Comparison of ENCODE assay signal across 10 cellular contexts in genomic region chr7:17371656-17372524, GRCh38.
DNase-seq lines count a peak whose midpoint lies in the region; FAIRE-seq and TF ChIP-seq lines count a peak whose summit lies in the region.
"Had no signal": no experiment of that assay in that cellular context is flagged by ENCODE, and none has a peak within 500 bp of the region (broad histone marks: within the 10 kb centered on the region; RNA-seq: fewer than 3 reads in every experiment).

No MANE protein-coding gene starts in this region.

- DNase-seq in NOMO-1 treated with DMSO at 0.1 percent for 48 hours (lab: John Stamatoyannopoulos, UW; ENCODE audit: unreplicated experiment) = peak; percentile 23
- DNase-seq in NOMO-1 treated with dmso at 0.1 percent for 144 hours (lab: John Stamatoyannopoulos, UW; ENCODE audit: unreplicated experiment) = no peak
- peak; percentile 93 for DNase-seq in astrocyte of the cerebellum (ENCODE audit: low read depth)
- peak; percentile 90 for DNase-seq in kidney epithelial cell (ENCODE audit: low read depth)
- peak; percentile 75 for DNase-seq in urothelium cell line (ENCODE audit: low spot score)
- no peak for DNase-seq in DMS153 treated with DMSO at 0.1 percent for 48 hours (lab: John Stamatoyannopoulos, UW; ENCODE audit: unreplicated experiment)
- DNase-seq in NCI-H146 treated with DMSO at 0.1 percent for 48 hours (lab: John Stamatoyannopoulos, UW; ENCODE audit: unreplicated experiment) = no peak
- DNase-seq in NCI-H1436 treated with DMSO at 0.1 percent for 48 hours (lab: John Stamatoyannopoulos, UW) = no peak
- DNase-seq: activated naive CD8-positive, alpha-beta T cell treated with anti-CD3 and anti-CD28 coated beads, Interleukin-2, amount 10 ng/mL, durations not matched to agents 7 days and 5 days; T-helper 17 cell had no signal

- in situ Hi-C loops in astrocyte of the cerebellum (cut with HindIII; ENCODE audit: low sequenced_read_pairs) = no loop called here

- H3K27me3 ChIP-seq in kidney epithelial cell (ENCODE audit: control insufficient read depth, insufficient read depth, low read length) = no peaks in the 10 kb centered on the region

- no peaks in the 10 kb centered on the region for H3K36me3 ChIP-seq in kidney epithelial cell (ENCODE audit: control insufficient read depth, insufficient read depth, low read length)

- H3K4me3 ChIP-seq in astrocyte of the cerebellum (ENCODE audit: low read depth, low read length) (no peak overlapping the region), kidney epithelial cell (ENCODE audit: low read depth, low read length) (no peak overlapping the region)

- FAIRE-seq in urothelium cell line (lab: Jason Lieb, UNC) = peak; percentile 71

- TF ChIP-seq CTCF in astrocyte of the cerebellum (IDR thresholded peaks at IDR 0.05; ENCODE audit: low read depth, low read length, missing control alignments) = no peak
- no peak for TF ChIP-seq CTCF in kidney epithelial cell (IDR thresholded peaks at IDR 0.05; ENCODE audit: insufficient read depth, low read length, poor library complexity, severe bottlenecking)

Comparison
In these comparisons a context has a peak if more than half of its experiments do, and no peak if none do; other contexts are left out.
1. DNase-seq: peak in NOMO-1 treated with DMSO at 0.1 percent for 48 hours (single experiment), astrocyte of the cerebellum (single experiment), kidney epithelial cell (single experiment) and urothelium cell line (single experiment); none in NOMO-1 treated with dmso at 0.1 percent for 144 hours (single experiment), DMS153 treated with DMSO at 0.1 percent for 48 hours (single experiment), NCI-H146 treated with DMSO at 0.1 percent for 48 hours (single experiment) and NCI-H1436 treated with DMSO at 0.1 percent for 48 hours (single experiment).